8 cellular contexts compared by ENCODE assay signal in genomic region chr20:31698803-31699718, GRCh38. TPM values are rescaled to one million over a fixed set of nuclear protein-coding genes. Genes with fewer than 3 reads are reported as not detected.
DNase-seq lines count a peak whose midpoint lies in the region; ATAC-seq, FAIRE-seq and TF ChIP-seq lines count a peak whose summit lies in the region.

No MANE protein-coding gene starts in this region.

- peaks cover 33% of the 10 kb centered on the region for H3K79me2 ChIP-seq in GM12878 (ENCODE audit: control insufficient read depth, insufficient read depth, low read length)

- intact Hi-C loops in GM12878 (cut with micrococcal nuclease; ENCODE audit: unreplicated experiment) = no loop called here
- intact Hi-C loops in spleen (cut with DNase I; ENCODE audit: low total_unique reads) = no loop called here

- peaks cover 48 to 88% (median 54%) of the 10 kb centered on the region in 10 experiments for H3K4me1 ChIP-seq in BLaER1 treated with 17β-estradiol and CSF1 and Interleukin-3, amounts not matched to agents 10 nM and 100 nM
- peaks cover 21% of the 10 kb centered on the region for H3K4me1 ChIP-seq in GM12878 (ENCODE audit: control insufficient read depth, insufficient read depth, low read length)
- peaks cover 27 to 87% (median 68%) of the 10 kb centered on the region in 6 donors for H3K4me1 ChIP-seq in spleen

- peak overlapping the region; percentile 24 to 88 (median 62); a peak in 21 of 22 replicates for H3K27ac ChIP-seq in BLaER1 treated with 17β-estradiol and CSF1 and Interleukin-3, amounts not matched to agents 10 nM and 100 nM
- peak overlapping the region; percentile 60 for H3K27ac ChIP-seq in GM12878 (ENCODE audit: control insufficient read depth, insufficient read depth)
- peak overlapping the region; percentile 63 to 86 (median 78) for H3K27ac ChIP-seq in spleen

- no peak for TF ChIP-seq POLR2A in GM12878 (IDR thresholded peaks at IDR 0.05; ENCODE audit: low read depth, low read length)
- TF ChIP-seq POLR2A in spleen (IDR thresholded peaks at IDR 0.05) = no peak

- no peaks in the 10 kb centered on the region for H3K27me3 ChIP-seq in BLaER1 treated with 17β-estradiol and CSF1 and Interleukin-3, amounts not matched to agents 10 nM and 100 nM
- no peaks in the 10 kb centered on the region for H3K27me3 ChIP-seq in GM12878 (replicated peaks in 1 of 2; ENCODE audit: control insufficient read depth in 2 of 2, insufficient read depth in 2 of 2, low read length in 1 of 2)
- H3K27me3 ChIP-seq in spleen (replicated peaks in 1 of 7) = no peaks in the 10 kb centered on the region

- peak overlapping the region in 8 of 11 experiments; percentile 4 to 66 (median 48); a peak in 13 of 22 replicates for H3K9ac ChIP-seq in BLaER1 treated with 17β-estradiol and CSF1 and Interleukin-3, amounts not matched to agents 10 nM and 100 nM
- peak overlapping the region; percentile 15; the same call in 1 of the 2 replicates for H3K9ac ChIP-seq in GM12878 (ENCODE audit: control insufficient read depth, insufficient read depth, low read length)

- peak overlapping the region in 1 of 10 experiments; percentile 16; a peak in 1 of 20 replicates for H3K4me3 ChIP-seq in BLaER1 treated with 17β-estradiol and CSF1 and Interleukin-3, amounts not matched to agents 10 nM and 100 nM
- peak overlapping the region; percentile 30; the same call in 1 of the 2 replicates for H3K4me3 ChIP-seq in GM12878
- H3K4me3 ChIP-seq in spleen = no peak overlapping the region

- RAD21 ChIA-PET in GM12878 (lab: Charles Lee; ENCODE audit: unreplicated experiment) = interaction anchor here (0.8 to 5.3 kb wide), 8 partner anchors 11 to 37 kb away, joined by 3 to 52 read pairs (median 6); partner anchors contain the start of gene BCL2L1

- H2AFZ ChIP-seq in GM12878 (ENCODE audit: control insufficient read depth, low read depth, low read length) = peak overlapping the region; percentile 28

- FAIRE-seq in GM12878 (lab: Jason Lieb, UNC) = peak; percentile 95
- peak; percentile 97 for FAIRE-seq in islet of Langerhans (lab: Jason Lieb, UNC)

- TF ChIP-seq CTCF in GM12878 (IDR thresholded peaks at IDR 0.05 in 2 of 3, conservative IDR thresholded peaks at IDR 0.05 in 1 of 3; ENCODE audit: control insufficient read depth in 2 of 3, extremely low read depth in 1 of 3, insufficient read depth in 1 of 3, low read depth in 3 of 3, low read length in 3 of 3) = no peak
- TF ChIP-seq CTCF in spleen (IDR thresholded peaks at IDR 0.05 in 8 of 11, conservative IDR thresholded peaks at IDR 0.05 in 3 of 11) = no peak

- H4K20me1 ChIP-seq in BLaER1 treated with 17β-estradiol and CSF1 and Interleukin-3, amounts not matched to agents 10 nM and 100 nM = peaks cover 0 to 38% (median 13%) of the 10 kb centered on the region in 11 experiments; a peak in 11 of 22 replicates
- H4K20me1 ChIP-seq in GM12878 (ENCODE audit: control insufficient read depth, insufficient read depth) = 0 out of 2 replicates have a peak, but pooled peaks cover 2% of the 10 kb centered on the region

- in situ Hi-C loops in GM12878 (cut with MboI) = no loop called here

- peak; percentile 96 for ATAC-seq in GM18858 (IDR thresholded peaks at IDR 0.05; ENCODE audit: unreplicated experiment)
- ATAC-seq in HG03025 (IDR thresholded peaks at IDR 0.05; ENCODE audit: low FRiP score, unreplicated experiment) = peak; percentile 68
- peak; percentile 96 for ATAC-seq in GM12878

- peaks cover 34 to 83% (median 57%) of the 10 kb centered on the region in 11 experiments for H3K36me3 ChIP-seq in BLaER1 treated with 17β-estradiol and CSF1 and Interleukin-3, amounts not matched to agents 10 nM and 100 nM
- H3K36me3 ChIP-seq in GM12878 (ENCODE audit: control insufficient read depth in 2 of 2, insufficient read depth in 2 of 2, low read length in 1 of 2) = peaks cover 7 to 8% of the 10 kb centered on the region in 2 experiments; a peak in 3 of 4 replicates
- peaks cover 0 to 61% (median 9%) of the 10 kb centered on the region in 6 donors for H3K36me3 ChIP-seq in spleen

- no peak for TF ChIP-seq RAD21 in GM12878 (IDR thresholded peaks at IDR 0.05; ENCODE audit: insufficient read depth, low read depth, low read length)

- peak; percentile 89 for DNase-seq in NCI-H510A treated with DMSO at 0.1 percent for 48 hours (lab: John Stamatoyannopoulos, UW)
- DNase-seq in GM12878 (ENCODE audit: low read depth, low spot score) = no peak
- no peak for DNase-seq in spleen
- no peak for DNase-seq in NCI-H446 (lab: John Stamatoyannopoulos, UW)

- no peaks in the 10 kb centered on the region for H3K9me3 ChIP-seq in BLaER1 treated with 17β-estradiol and CSF1 and Interleukin-3, amounts not matched to agents 10 nM and 100 nM (replicated peaks in 1 of 11)
- no peaks in the 10 kb centered on the region for H3K9me3 ChIP-seq in GM12878 (replicated peaks; ENCODE audit: control insufficient read depth, insufficient read depth, low read length)
- no peaks in the 10 kb centered on the region for H3K9me3 ChIP-seq in spleen

- WGBS in GM12878 (ENCODE audit: insufficient coverage, insufficient replicate concordance, low lambda C conversion rate, missing lambda C conversion rate) = 25% methylated on average over 6 of the region's 6 CpGs
- WGBS in spleen, 5 donors = 46 to 62% (median 58%) methylated on average over 6 of the region's 6 CpGs

- H3K4me2 ChIP-seq in BLaER1 treated with 17β-estradiol and CSF1 and Interleukin-3, amounts not matched to agents 10 nM and 100 nM = peak overlapping the region; percentile 52 to 90 (median 74)
- H3K4me2 ChIP-seq in GM12878 (ENCODE audit: control insufficient read depth, insufficient read depth) = peak overlapping the region; percentile 81

- no TSS peak for BruUV-seq in GM12878 (replicated peaks; lab: Mats Ljungman, UMichigan)

- CTCF ChIA-PET in GM12878 (lab: Yijun Ruan, JAX) = interaction anchor here (0.8 to 25.1 kb wide), 10 partner anchors 8 to 160 kb away, joined by 3 to 254 read pairs (median 4); partner anchors contain the start of gene BCL2L1

- SMC1A ChIA-PET in GM12878 (lab: Charles Lee; ENCODE audit: uncharacterized antibody, unreplicated experiment) = interaction anchor here (0.7 to 4.6 kb wide), 12 partner anchors 8 to 38 kb away, joined by 3 to 56 read pairs (median 6); partner anchors contain the start of gene BCL2L1

- TF ChIP-seq EP300 in GM12878 (IDR thresholded peaks at IDR 0.05; ENCODE audit: borderline replicate concordance in 1 of 2, control insufficient read depth in 1 of 2, low read depth in 2 of 2, low read length in 2 of 2) = no peak

- POLR2A ChIA-PET in GM12878 (lab: Charles Lee) = interaction anchor here (0.7 to 5.3 kb wide), 10 partner anchors 11 to 49 kb away, joined by 3 to 25 read pairs (median 6); partner anchors contain the start of gene BCL2L1

RNA-seq across cellular contexts. Expression of gene BCL2L1, which starts 23.6 kb away (rescaled TPM):
- 61.4 and 67.7 TPM in 2 replicates for total RNA-seq in GM12878 (2013; cell fraction: nucleolus; rRNA removed)
- 61.7 and 67.5 TPM in 2 replicates for total RNA-seq in GM12878 (2014; rRNA removed)
- 38.6 and 39.0 TPM in 2 replicates for total RNA-seq in GM12878 (2014; rRNA removed; fragmentation: Illumina TruSeq; extraction: Trizol)
- 55.1 and 60.0 TPM in 2 replicates for total RNA-seq in GM12878 (2021)
- polyA plus RNA-seq in GM12878 (2011; ENCODE audit: low read depth) = 13.0 TPM
- 34.0 and 48.0 TPM in 2 replicates for polyA plus RNA-seq in GM12878 (2011; rRNA removed)
- polyA plus RNA-seq in GM12878 (2011; cell fraction: cytosol; rRNA removed) = 40.9 and 48.0 TPM in 2 replicates
- 27.0 and 32.1 TPM in 2 replicates for polyA plus RNA-seq in GM12878 (2011; cell fraction: nucleus; rRNA removed)
- polyA plus RNA-seq in GM12878 (2012) = 22.9 and 26.3 TPM in 2 replicates
- 45.0 and 59.3 TPM in 2 replicates for polyA plus RNA-seq in GM12878 (2014; fragmentation: Illumina TruSeq; extraction: Trizol)
- polyA plus RNA-seq in GM12878 (2014; fragmentation: Nextera tagmentation; extraction: Ambion mirVana) = 1 to 10 TPM in 1 of 2 experiments, under 1 TPM in 1; 0.63 to 3.4 TPM
- 64.1 and 67.7 TPM in 2 replicates for polyA plus RNA-seq in GM12878 (2014; rRNA removed)
- polyA plus RNA-seq in GM12878 (2016; fragmentation: Nextera tagmentation; extraction: Ambion mirVana) = 10 to 100 TPM; 36.1 to 39.3 TPM
- polyA minus RNA-seq in GM12878 (2011; rRNA and poly(A)+ RNA removed) = 28.4 and 43.1 TPM in 2 replicates
- polyA minus RNA-seq in GM12878 (2011; cell fraction: cytosol; rRNA and poly(A)+ RNA removed) = 10.7 and 12.1 TPM in 2 replicates
- polyA minus RNA-seq in GM12878 (2011; cell fraction: nucleus; rRNA and poly(A)+ RNA removed) = 28.4 and 41.5 TPM in 2 replicates
- 100 to 1,000 TPM in 4 of 7 donors, 10 to 100 TPM in 3; 70.2 to 167 (median 107) TPM for total RNA-seq in spleen
- polyA plus RNA-seq in spleen = 10 to 100 TPM; 18.7 to 55.5 (median 22.7) TPM

RNA-seq across cellular contexts. Expression of gene TPX2, which starts 40.0 kb away (rescaled TPM):
- total RNA-seq in GM12878 (2013; cell fraction: nucleolus; rRNA removed) = 35.7 and 36.7 TPM in 2 replicates
- total RNA-seq in GM12878 (2014; rRNA removed) (84.4 and 96.5 TPM in 2 replicates), GM12878 (2014; rRNA removed; fragmentation: Illumina TruSeq; extraction: Trizol) (88.6 and 93.6 TPM in 2 replicates), GM12878 (2021) (101 and 104 TPM in 2 replicates), spleen (10 to 100 TPM in 3 of 7 donors, 1 to 10 TPM in 4; 2.6 to 16.2 (median 8.8) TPM)
- 38.3 TPM for polyA plus RNA-seq in GM12878 (2011; ENCODE audit: low read depth)
- polyA plus RNA-seq in GM12878 (2011; rRNA removed) (68.5 and 73.4 TPM in 2 replicates), GM12878 (2014; fragmentation: Illumina TruSeq; extraction: Trizol) (144 and 168 TPM in 2 replicates), GM12878 (2014; fragmentation: Nextera tagmentation; extraction: Ambion mirVana) (10 to 100 TPM; 29.7 to 40.7 TPM), GM12878 (2014; rRNA removed) (61.7 and 62.9 TPM in 2 replicates), GM12878 (2016; fragmentation: Nextera tagmentation; extraction: Ambion mirVana) (100 to 1,000 TPM; 120 to 123 TPM), spleen (1 to 10 TPM; 1.4 to 9.3 (median 3.1) TPM)
- 28.5 and 39.2 TPM in 2 replicates for polyA plus RNA-seq in GM12878 (2011; cell fraction: cytosol; rRNA removed)
- polyA plus RNA-seq in GM12878 (2011; cell fraction: nucleus; rRNA removed) = 284 and 348 TPM in 2 replicates
- polyA plus RNA-seq in GM12878 (2012) = 45.1 and 52.6 TPM in 2 replicates
- 49.3 and 54.1 TPM in 2 replicates for polyA minus RNA-seq in GM12878 (2011; rRNA and poly(A)+ RNA removed)
- polyA minus RNA-seq in GM12878 (2011; cell fraction: cytosol; rRNA and poly(A)+ RNA removed) = 19.1 and 20.0 TPM in 2 replicates
- polyA minus RNA-seq in GM12878 (2011; cell fraction: nucleus; rRNA and poly(A)+ RNA removed) = 79.5 and 103 TPM in 2 replicates
